Comparison of ENCODE assay signal across 7 cellular contexts in the genomic region with DNA sequence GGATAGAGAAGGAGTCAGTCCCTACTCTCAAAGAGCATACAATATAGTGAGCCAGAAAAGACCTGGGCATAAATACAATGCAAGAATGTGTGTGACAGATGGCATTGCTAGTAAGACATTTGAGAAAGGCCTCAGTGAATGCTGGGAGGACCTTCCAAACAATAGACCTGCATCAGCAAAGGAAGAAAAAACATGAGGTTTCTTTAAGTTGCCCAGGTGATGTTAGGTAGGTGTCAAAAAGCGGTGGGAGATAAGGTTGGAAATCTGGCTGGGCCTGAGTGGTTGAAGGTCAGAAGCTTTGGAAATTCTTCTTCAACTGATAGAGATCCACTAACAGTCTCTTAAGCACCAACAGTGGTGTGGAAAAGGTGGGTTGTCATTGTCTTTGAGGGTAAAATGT.
"Had no signal": no experiment of that assay in that cellular context is flagged by ENCODE, and none has a peak within 500 bp of the region (broad histone marks: within the 10 kb centered on the region; RNA-seq: fewer than 3 reads in every experiment).

No MANE protein-coding gene starts in this region.

- H3K27ac ChIP-seq: GM23248 had no signal

- H3K4me1 Mint-ChIP-seq: IgD-negative memory B cell had no signal

- H3K9me3 Mint-ChIP-seq: HFFc6 had no signal

- H3K4me3 ChIP-seq: GM23248, HAP-1 had no signal

- H3K27me3 Mint-ChIP-seq: IgD-negative memory B cell had no signal

- H3K9me3 ChIP-seq: HAP-1 had no signal

- H3K9ac ChIP-seq: GM23248 had no signal

- H3K4me3 Mint-ChIP-seq: HFFc6, IgD-negative memory B cell had no signal

- H3K4me1 ChIP-seq: HAP-1 had no signal

- H3K27ac Mint-ChIP-seq: HFFc6, IgD-negative memory B cell had no signal

- H3K36me3 ChIP-seq: HAP-1 had no signal

- DNase-seq: GM23248, GOT3, H7, HFFc6, KBM-7 had no signal
